9 cellular contexts compared by ENCODE assay signal in genomic region chr11:6757373-6757967, GRCh38. TPM values are rescaled to one million over a fixed set of nuclear protein-coding genes. Genes with fewer than 3 reads are reported as not detected.
DNase-seq lines count a peak whose midpoint lies in the region; ATAC-seq and TF ChIP-seq lines count a peak whose summit lies in the region.
"Had no signal": no experiment of that assay in that cellular context is flagged by ENCODE, and none has a peak within 500 bp of the region (broad histone marks: within the 10 kb centered on the region; RNA-seq: fewer than 3 reads in every experiment).

No MANE protein-coding gene starts in this region.

- ATAC-seq in GM18498 (IDR thresholded peaks at IDR 0.05; ENCODE audit: unreplicated experiment) (peak; percentile 81), HG03378 (IDR thresholded peaks at IDR 0.05; ENCODE audit: unreplicated experiment) (peak; percentile 85), psoas muscle (no peak), omental fat pad (ENCODE audit: low FRiP score) (no peak)

- H3K36me3 ChIP-seq in psoas muscle (ENCODE audit: insufficient read depth in 1 of 2, low read depth in 1 of 2), result no peaks in the 10 kb centered on the region

- H3K4me3 Mint-ChIP-seq in activated naive CD4-positive, alpha-beta T cell treated with anti-CD3 and anti-CD28 coated beads for 36 hours, result no peak overlapping the region
- H3K4me3 Mint-ChIP-seq: IgD-negative memory B cell had no signal

- H3K4me3 ChIP-seq in AG10803 (ENCODE audit: low read length) (no peak overlapping the region), psoas muscle (no peak overlapping the region)

- no peaks in the 10 kb centered on the region for H3K9me3 Mint-ChIP-seq in activated naive CD4-positive, alpha-beta T cell treated with anti-CD3 and anti-CD28 coated beads for 36 hours
- H3K9me3 Mint-ChIP-seq: IgD-negative memory B cell had no signal

- WGBS in psoas muscle, 3 donors, result 49 to 52% (median 50%) methylated on average over 2 of the region's 2 CpGs

- intact Hi-C loops in activated naive CD4-positive, alpha-beta T cell treated with anti-CD3 and anti-CD28 coated beads for 36 hours (cut with micrococcal nuclease), result loop anchor here (1.0 to 5.0 kb wide), 6 partner anchors 19 to 379 kb away; no protein-coding TSS in a partner anchor
- intact Hi-C loops in head of caudate nucleus (cut with DNase I) (no loop called here), psoas muscle (cut with DNase I) (no loop called here)

- H3K27ac Mint-ChIP-seq in activated naive CD4-positive, alpha-beta T cell treated with anti-CD3 and anti-CD28 coated beads for 36 hours, result no peak overlapping the region
- H3K27ac Mint-ChIP-seq: IgD-negative memory B cell had no signal

- no peaks in the 10 kb centered on the region for H3K36me3 Mint-ChIP-seq in activated naive CD4-positive, alpha-beta T cell treated with anti-CD3 and anti-CD28 coated beads for 36 hours (ENCODE audit: low read depth)
- H3K36me3 Mint-ChIP-seq: IgD-negative memory B cell had no signal

- H3K27me3 ChIP-seq in psoas muscle (ENCODE audit: insufficient read depth in 3 of 3, low read length in 2 of 3), result no peaks in the 10 kb centered on the region

- no peak overlapping the region for H3K27ac ChIP-seq in psoas muscle

- DNase-seq in AG10803 (ENCODE audit: low read depth) (peak; percentile 54), RPMI8226 (peak; percentile 49), head of caudate nucleus (peak in 41 of 42 donors; percentile 10 to 82 (median 62)), psoas muscle (peak in 1 of 2 donors; percentile 15), omental fat pad (ENCODE audit: low spot score) (no peak)
- peak; percentile 86 for DNase-seq in activated naive CD4-positive, alpha-beta T cell treated with anti-CD3 and anti-CD28 coated beads for 36 hours

- CTCF ChIA-PET in activated naive CD4-positive, alpha-beta T cell treated with anti-CD3 and anti-CD28 coated beads for 36 hours (lab: Charles Lee), result interaction anchor here (0.8 to 15.3 kb wide), 13 partner anchors 8 to 379 kb away, joined by 3 to 368 read pairs (median 14); no protein-coding TSS in a partner anchor

- TF ChIP-seq CTCF in AG10803 (conservative IDR thresholded peaks at IDR 0.05; ENCODE audit: low read length) (peak; percentile 78), psoas muscle (IDR thresholded peaks at IDR 0.05) (peak; percentile 44), omental fat pad (IDR thresholded peaks at IDR 0.05) (no peak)

- no peaks in the 10 kb centered on the region for H3K4me1 ChIP-seq in psoas muscle

- H3K27me3 Mint-ChIP-seq in activated naive CD4-positive, alpha-beta T cell treated with anti-CD3 and anti-CD28 coated beads for 36 hours (ENCODE audit: low read depth), result no peaks in the 10 kb centered on the region

- no peaks in the 10 kb centered on the region for H3K9me3 ChIP-seq in psoas muscle

- H3K4me1 Mint-ChIP-seq in activated naive CD4-positive, alpha-beta T cell treated with anti-CD3 and anti-CD28 coated beads for 36 hours (ENCODE audit: low read depth), result peaks cover 10% of the 10 kb centered on the region

RNA-seq across cellular contexts. Expression of gene OR2AG2, which starts 14.3 kb away (rescaled TPM):
- under 1 TPM in 1 of 2 experiments, not detected in 1; 0.05 TPM for total RNA-seq in activated naive CD4-positive, alpha-beta T cell treated with anti-CD3 and anti-CD28 coated beads for 36 hours
- total RNA-seq in psoas muscle, result not detected
- under 1 TPM in 1 of 3 donors, not detected in 2; 0.01 TPM for polyA plus RNA-seq in psoas muscle
- not detected for total RNA-seq in omental fat pad
- polyA plus RNA-seq: IgD-negative memory B cell had no signal

RNA-seq across cellular contexts. Expression of gene OR2AG1, which starts 25.4 kb away (rescaled TPM):
- not detected for total RNA-seq in activated naive CD4-positive, alpha-beta T cell treated with anti-CD3 and anti-CD28 coated beads for 36 hours
- not detected for total RNA-seq in psoas muscle
- not detected for polyA plus RNA-seq in psoas muscle
- not detected for total RNA-seq in omental fat pad
- polyA plus RNA-seq: IgD-negative memory B cell had no signal

RNA-seq across cellular contexts. Expression of gene OR6A2, which starts 42.0 kb away (rescaled TPM):
- under 1 TPM in 1 of 2 experiments, not detected in 1; 0.05 TPM for total RNA-seq in activated naive CD4-positive, alpha-beta T cell treated with anti-CD3 and anti-CD28 coated beads for 36 hours
- total RNA-seq in psoas muscle (not detected), omental fat pad (under 1 TPM in 3 of 4 donors, not detected in 1; 0.13 to 0.47 (median 0.24) TPM)
- not detected for polyA plus RNA-seq in psoas muscle
- polyA plus RNA-seq: IgD-negative memory B cell had no signal

Comparison
In these comparisons a context has a peak if more than half of its experiments do, and no peak if none do; other contexts are left out.
1. CTCF ChIP-seq: peak in AG10803 (single experiment) and psoas muscle (single experiment); none in omental fat pad (0 of 3).
2. ATAC-seq: peak in GM18498 (single experiment) and HG03378 (single experiment); none in psoas muscle (0 of 4) and omental fat pad (single experiment).